In the genomic region with DNA sequence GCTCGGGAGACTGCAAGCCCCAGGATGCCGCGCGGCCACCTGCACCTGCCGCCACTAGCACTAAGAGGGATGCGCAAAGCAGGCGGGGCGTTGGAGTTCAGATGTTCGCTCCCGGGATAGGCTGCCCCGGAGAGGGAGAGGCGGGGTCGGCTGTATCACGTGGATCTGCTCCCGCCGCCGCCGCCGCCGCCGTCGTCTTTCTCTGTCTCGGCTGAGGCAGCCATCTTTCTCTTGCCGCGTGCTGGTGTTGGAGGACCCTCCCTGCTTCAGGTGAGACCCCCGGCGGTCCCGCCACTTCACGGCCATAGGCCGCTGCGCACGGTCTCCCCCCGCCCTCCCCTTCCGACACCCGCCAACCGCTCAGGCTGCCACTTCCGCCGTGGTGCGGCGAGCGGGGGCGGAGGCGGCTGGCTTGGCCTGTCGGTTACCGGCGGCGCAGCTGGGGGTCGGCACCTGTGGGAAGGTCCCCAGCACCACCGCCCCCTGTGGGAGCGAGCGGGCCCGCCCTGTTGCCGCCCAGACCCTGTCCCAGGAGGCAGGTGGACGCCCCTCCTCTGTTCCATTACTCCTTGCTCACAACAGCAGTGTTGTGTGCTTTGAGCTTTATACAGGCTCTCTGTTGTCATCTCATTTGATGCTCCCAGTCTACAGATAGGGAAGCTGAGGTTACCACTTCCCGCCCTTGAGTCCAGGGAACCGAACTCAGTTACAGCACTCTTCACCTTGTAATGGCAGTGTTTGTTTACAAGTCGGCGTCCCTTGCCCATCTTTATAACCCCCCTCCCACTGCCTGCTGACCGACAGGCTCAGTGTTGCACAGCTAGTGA, we compare ENCODE assay signal across 8 cellular contexts.
DNase-seq lines count a peak whose midpoint lies in the region; ATAC-seq and TF ChIP-seq lines count a peak whose summit lies in the region.

BTF3L4 (plus strand) TSS at position 186 of the 827 bp plus-strand sequence. CDS start 3,553 bp downstream, outside the sequence.

- H3K4me3 ChIP-seq in AG10803 (ENCODE audit: low read length): peak within 1 kb of the TSS; percentile 94

- ATAC-seq in HG03378 (IDR thresholded peaks at IDR 0.05; ENCODE audit: unreplicated experiment): peak; percentile 78

- DNase-seq in AG10803 (ENCODE audit: low read depth) (peak; percentile 91), NCI-H510A (lab: John Stamatoyannopoulos, UW) (peak; percentile 92), cerebellar cortex (ENCODE audit: low spot score) (peak; percentile 98), islet precursor cell (peak; percentile 98)
- DNase-seq in activated CD4-positive, CD25-positive, alpha-beta regulatory T cell treated with anti-CD3 and anti-CD28 coated beads, Interleukin-2, amount 50 U/mL, for 72 hours: peak; percentile 90
- DNase-seq in stimulated activated CD4-positive, alpha-beta T cell treated with anti-CD3 and anti-CD28 coated beads, Interleukin-12 subunit alpha, Interleukin-12 subunit beta, amount 100 ng/mL, for 48 hours (ENCODE audit: low read depth in 2 of 3, low spot score in 1 of 3): peak; percentile 85 to 92 (median 91)

- peak; percentile 73 for TF ChIP-seq POLR2A in GM19099 (IDR thresholded peaks at IDR 0.05; ENCODE audit: extremely low read depth, insufficient read length, low read depth)

- no peak for TF ChIP-seq CTCF in AG10803 (conservative IDR thresholded peaks at IDR 0.05; ENCODE audit: low read length)

Comparison
In these comparisons a context has a peak if more than half of its experiments do, and no peak if none do; other contexts are left out.
1. Peak in every context shown above with its lines: DNase-seq, ATAC-seq and H3K4me3 ChIP-seq.